Comparison of ENCODE assay signal across 35 cellular contexts in genomic region chr11:115144014-115144413, GRCh38.
"Had no signal": no experiment of that assay in that cellular context is flagged by ENCODE, and none has a peak within 500 bp of the region (broad histone marks: within the 10 kb centered on the region; RNA-seq: fewer than 3 reads in every experiment).

No MANE protein-coding gene starts in this region.

- H3K9me3 ChIP-seq: ascending aorta, colonic mucosa, MG63 had no signal

- H3K4me2 ChIP-seq: PC-9 had no signal

- H3K27me3 ChIP-seq: ascending aorta, cardiac muscle cell, colonic mucosa, MG63 had no signal

- H3K4me3 ChIP-seq: ascending aorta, cardiac muscle cell, colonic mucosa, MG63, PC-9 had no signal

- H3K27ac ChIP-seq: ascending aorta, cardiac muscle cell, colonic mucosa, PC-9, VCaP had no signal

- H3K36me3 ChIP-seq: ascending aorta, cardiac muscle cell, colonic mucosa, MG63 had no signal

- H2AFZ ChIP-seq: PC-9 had no signal

- H3K4me1 ChIP-seq: ascending aorta, colonic mucosa had no signal

- DNase-seq: activated CD4-positive, alpha-beta memory T cell treated with anti-CD3 and anti-CD28 coated beads, Interleukin-2, amount 10 ng/mL, durations not matched to agents 7 days and 5 days; activated CD4-positive, alpha-beta T cell treated with anti-CD3 and anti-CD28 coated beads for 1 hour; activated CD4-positive, alpha-beta T cell treated with anti-CD3 and anti-CD28 coated beads for 48 hours; activated CD4-positive, CD25-positive, alpha-beta regulatory T cell; activated CD8-positive, alpha-beta memory T cell treated with anti-CD3 and anti-CD28 coated beads for 24 hours; activated CD8-positive, alpha-beta memory T cell treated with anti-CD3 and anti-CD28 coated beads, Interleukin-2, amount 10 ng/mL, durations not matched to agents 7 days and 5 days; activated effector memory CD4-positive, alpha-beta T cell treated with anti-CD3 and anti-CD28 coated beads, Interleukin-2, amount 50 U/mL, for 16 hours; activated naive CD4-positive, alpha-beta T cell; activated naive CD8-positive, alpha-beta T cell treated with anti-CD3 and anti-CD28 coated beads, Interleukin-2, amount 10 ng/mL, durations not matched to agents 7 days and 5 days; activated T-cell treated with anti-CD3 and anti-CD28 coated beads, Interleukin-2, amount 50 U/mL, for 1 hour; activated T-cell treated with anti-CD3 and anti-CD28 coated beads, Interleukin-2, amount 50 U/mL, for 72 hours; amygdala; colonic mucosa; MG63; NCI-H1048; NCI-H1105 treated with DMSO at 0.1 percent for 48 hours; NCI-H1436; NCI-H1694; NCI-H1930; NCI-H2107; NCI-H2171; NCI-H2227 treated with DMSO at 0.1 percent for 48 hours; NCI-H446 treated with DMSO at 0.1 percent for 48 hours; NCI-H524; NCI-H69; NCI-H82; PC-9; Right ventricle myocardium superior; SW 1271; T-helper 1 cell; T-helper 2 cell; T-helper 9 cell had no signal
